12 cellular contexts compared by ENCODE assay signal in genomic region chr6:167182913-167183314, GRCh38. TPM values are rescaled to one million over a fixed set of nuclear protein-coding genes. Genes with fewer than 3 reads are reported as not detected.
DNase-seq lines count a peak whose midpoint lies in the region; ATAC-seq, FAIRE-seq and TF ChIP-seq lines count a peak whose summit lies in the region.
"Not testable (repeated sequence)": the region's sequence is repeated elsewhere in the genome, so short reads cannot be mapped to it uniquely, and the experiment has no call there.
"Had no signal": no experiment of that assay in that cellular context is flagged by ENCODE, and none has a peak within 500 bp of the region (broad histone marks: within the 10 kb centered on the region; RNA-seq: fewer than 3 reads in every experiment).

No MANE protein-coding gene starts in this region.

- not testable (repeated sequence) for H4K91ac ChIP-seq in IMR-90 (ENCODE audit: insufficient read depth, low read depth, low read length)

- H3K18ac ChIP-seq in IMR-90 (ENCODE audit: low read depth, low read length) = not testable (repeated sequence)

- TF ChIP-seq RAD21 in IMR-90 (IDR thresholded peaks at IDR 0.05; ENCODE audit: low read length) = not testable (repeated sequence)

- no CpG with 5 or more reads among the region's 8 CpGs for WGBS in IMR-90 (ENCODE audit: extremely low coverage in 2 of 2, insufficient read length in 1 of 2), 2 experiments

- H3K27me3 Mint-ChIP-seq in activated T-cell treated with anti-CD3 and anti-CD28 coated beads, Interleukin-2, amount 50 U/mL, for 4 hours (ENCODE audit: low read depth); stimulated activated naive CD8-positive, alpha-beta T cell treated with anti-CD3 and anti-CD28 coated beads, Interleukin-15, amount 100 ng/mL, for 72 hours: not testable (repeated sequence)
- peaks cover 15% of the 10 kb centered on the region for H3K27me3 Mint-ChIP-seq in mesothelial cell of epicardium (ENCODE audit: low read depth)

- H3K27ac ChIP-seq in IMR-90 (ENCODE audit: insufficient read depth, low read length) = not testable (repeated sequence)

- not testable (repeated sequence) for H3K4me1 Mint-ChIP-seq in activated T-cell treated with anti-CD3 and anti-CD28 coated beads, Interleukin-2, amount 50 U/mL, for 4 hours (ENCODE audit: low read depth); mesothelial cell of epicardium; stimulated activated naive CD8-positive, alpha-beta T cell treated with anti-CD3 and anti-CD28 coated beads, Interleukin-15, amount 100 ng/mL, for 72 hours

- not testable (repeated sequence) for H3K9me1 ChIP-seq in IMR-90 (ENCODE audit: insufficient read depth, low read length)

- CTCF ChIA-PET in IMR-90 (lab: Yijun Ruan, JAX) = not testable (repeated sequence)

- not testable (repeated sequence) for H3K4me3 Mint-ChIP-seq in activated T-cell treated with anti-CD3 and anti-CD28 coated beads, Interleukin-2, amount 50 U/mL, for 4 hours; mesothelial cell of epicardium; stimulated activated naive CD8-positive, alpha-beta T cell treated with anti-CD3 and anti-CD28 coated beads, Interleukin-15, amount 100 ng/mL, for 72 hours

- not testable (repeated sequence) for H3K9me3 Mint-ChIP-seq in activated T-cell treated with anti-CD3 and anti-CD28 coated beads, Interleukin-2, amount 50 U/mL, for 4 hours; mesothelial cell of epicardium; stimulated activated naive CD8-positive, alpha-beta T cell treated with anti-CD3 and anti-CD28 coated beads, Interleukin-15, amount 100 ng/mL, for 72 hours

- POLR2A ChIA-PET in IMR-90 (lab: Charles Lee; ENCODE audit: unreplicated experiment) = not testable (repeated sequence)

- not testable (repeated sequence) for H3K36me3 Mint-ChIP-seq in activated T-cell treated with anti-CD3 and anti-CD28 coated beads, Interleukin-2, amount 50 U/mL, for 4 hours (ENCODE audit: insufficient read depth); mesothelial cell of epicardium

- H2AFZ ChIP-seq in IMR-90 (replicated peaks; ENCODE audit: low read length, poor library complexity) = not testable (repeated sequence)

- H3K23ac ChIP-seq in IMR-90 (ENCODE audit: low read depth, low read length) = not testable (repeated sequence)

- not testable (repeated sequence) for H4K20me1 ChIP-seq in IMR-90 (ENCODE audit: insufficient read depth, low read length)

- not testable (repeated sequence) for H2BK120ac ChIP-seq in IMR-90 (ENCODE audit: low read depth, low read length)

- ATAC-seq in GM21381 (IDR thresholded peaks at IDR 0.05; ENCODE audit: unreplicated experiment) = peak; percentile 77
- ATAC-seq in HG02943 (IDR thresholded peaks at IDR 0.05; ENCODE audit: low read depth, unreplicated experiment) = peak; percentile 79
- ATAC-seq in IMR-90 (ENCODE audit: low read depth) = peak; percentile 56
- peak; percentile 73 to 76 for ATAC-seq in activated T-cell treated with anti-CD3 and anti-CD28 coated beads, Interleukin-2, amount 50 U/mL, for 4 hours
- ATAC-seq in esophagus mucosa = peak; percentile 75
- peak; percentile 81 for ATAC-seq in stimulated activated naive CD8-positive, alpha-beta T cell treated with anti-CD3 and anti-CD28 coated beads, Interleukin-15, amount 100 ng/mL, for 72 hours

- H3K56ac ChIP-seq in IMR-90 (ENCODE audit: extremely low read depth, insufficient read depth, low read length) = not testable (repeated sequence)

- H3K9me3 ChIP-seq in IMR-90 (ENCODE audit: control insufficient read depth, insufficient read depth, low read length) = not testable (repeated sequence)

- H4K8ac ChIP-seq in IMR-90 (ENCODE audit: low read depth in 2 of 2, low read length in 2 of 2) = not testable (repeated sequence)

- H4K5ac ChIP-seq in IMR-90 (ENCODE audit: low read depth, low read length) = not testable (repeated sequence)

- not testable (repeated sequence) for H3K4me3 ChIP-seq in IMR-90 (ENCODE audit: insufficient read depth, low read depth, low read length)

- not testable (repeated sequence) for H2BK20ac ChIP-seq in IMR-90 (ENCODE audit: low read depth, low read length)

- intact Hi-C loops in IMR-90 (cut with micrococcal nuclease) = not testable (repeated sequence)

- not testable (repeated sequence) for H2BK15ac ChIP-seq in IMR-90 (ENCODE audit: low read depth, low read length)

- not testable (repeated sequence) for TF ChIP-seq CTCF in IMR-90 (conservative IDR thresholded peaks at IDR 0.05; ENCODE audit: low read depth, low read length)
- peak; percentile 32 for TF ChIP-seq CTCF in mesothelial cell of epicardium (IDR thresholded peaks at IDR 0.05; ENCODE audit: unreplicated experiment)

- H3K9ac ChIP-seq in IMR-90 (ENCODE audit: low read depth, low read length) = not testable (repeated sequence)

- H3K4ac ChIP-seq in IMR-90 (ENCODE audit: low read depth, low read length) = not testable (repeated sequence)

- not testable (repeated sequence) for H3K14ac ChIP-seq in IMR-90 (replicated peaks; ENCODE audit: low read depth, low read length)

- H3K36me3 ChIP-seq in IMR-90 (ENCODE audit: control insufficient read depth, insufficient read depth, low read length) = not testable (repeated sequence)

- H3K79me1 ChIP-seq in IMR-90 (ENCODE audit: low read depth in 1 of 2, low read length in 2 of 2) = not testable (repeated sequence)

- BruUV-seq in IMR-90 (replicated peaks; lab: Mats Ljungman, UMichigan) = not testable (repeated sequence)

- dilution Hi-C loops in IMR-90 (cut with HindIII; ENCODE audit: low sequenced_read_pairs, unreplicated experiment) = not testable (repeated sequence)

- in situ Hi-C loops in IMR-90 (cut with MboI; ENCODE audit: low sequenced_read_pairs) = not testable (repeated sequence)

- H3K27me3 ChIP-seq in IMR-90 (ENCODE audit: control insufficient read depth, insufficient read depth, low read length) = not testable (repeated sequence)

- not testable (repeated sequence) for H2AK5ac ChIP-seq in IMR-90 (ENCODE audit: low read depth, low read length)

- not testable (repeated sequence) for DNase-seq in GM12892 (ENCODE audit: insufficient read length); IMR-90; activated T-cell treated with anti-CD3 and anti-CD28 coated beads, Interleukin-2, amount 50 U/mL, for 4 hours; mesothelial cell of epicardium (ENCODE audit: low spot score in 2 of 2, unreplicated experiment in 2 of 2); stimulated activated naive CD8-positive, alpha-beta T cell treated with anti-CD3 and anti-CD28 coated beads, Interleukin-15, amount 100 ng/mL, for 72 hours

- not testable (repeated sequence) for H3K4me2 ChIP-seq in IMR-90 (ENCODE audit: low read depth, low read length)

- not testable (repeated sequence) for TF ChIP-seq POLR2A in GM12892 (IDR thresholded peaks at IDR 0.05; ENCODE audit: low read depth, low read length); IMR-90 (IDR thresholded peaks at IDR 0.05; ENCODE audit: low read depth, low read length)

- H3K27ac Mint-ChIP-seq in mesothelial cell of epicardium; stimulated activated naive CD8-positive, alpha-beta T cell treated with anti-CD3 and anti-CD28 coated beads, Interleukin-15, amount 100 ng/mL, for 72 hours: not testable (repeated sequence)

- peak; percentile 97 for FAIRE-seq in GM12892 (lab: Jason Lieb, UNC)

- not testable (repeated sequence) for H2AK9ac ChIP-seq in IMR-90 (replicated peaks; ENCODE audit: low read depth, low read length, poor library complexity)

- H2BK5ac ChIP-seq in IMR-90 (ENCODE audit: low read depth, low read length, poor library complexity, severe bottlenecking) = not testable (repeated sequence)

- not testable (repeated sequence) for H3K4me1 ChIP-seq in IMR-90 (ENCODE audit: control insufficient read depth, insufficient read depth, low read length)

RNA-seq across cellular contexts. Expression of gene GPR31, which starts 25.1 kb away (rescaled TPM):
- polyA plus RNA-seq in GM12892 (2012; ENCODE audit: missing spikeins) = not detected
- total RNA-seq in IMR-90 (2012; rRNA removed) = not detected in 2 replicates
- polyA plus RNA-seq in IMR-90 (2012; rRNA removed) = not detected in 2 replicates
- not detected in 2 replicates for polyA plus RNA-seq in IMR-90 (2012; cell fraction: cytosol; rRNA removed)
- not detected in 2 replicates for polyA plus RNA-seq in IMR-90 (2012; cell fraction: nucleus; rRNA removed; ENCODE audit: low replicate concordance)
- not detected for total RNA-seq in activated T-cell treated with anti-CD3 and anti-CD28 coated beads, Interleukin-2, amount 50 U/mL, for 4 hours
- total RNA-seq in esophagus mucosa = not detected
- total RNA-seq in mesothelial cell of epicardium = not detected in 3 replicates
- total RNA-seq: Daoy, GM23248, renal cortical epithelial cell had no signal
- polyA plus RNA-seq: esophagus, GM23248 had no signal
